30 cellular contexts compared by ENCODE assay signal in genomic region chr1:48668339-48668738, GRCh38.
"Had no signal": no experiment of that assay in that cellular context is flagged by ENCODE, and none has a peak within 500 bp of the region (broad histone marks: within the 10 kb centered on the region; RNA-seq: fewer than 3 reads in every experiment).

No MANE protein-coding gene starts in this region.

- H3K9me3 Mint-ChIP-seq: activated B cell treated with CpG ODN at 0.5 μM for 24 hours; activated CD8-positive, alpha-beta T cell treated with anti-CD3 and anti-CD28 coated beads for 36 hours; activated naive CD4-positive, alpha-beta T cell treated with anti-CD3 and anti-CD28 coated beads, Interleukin-2, amount 50 U/mL, for 24 hours; activated naive CD8-positive, alpha-beta T cell treated with anti-CD3 and anti-CD28 coated beads for 36 hours; activated naive CD8-positive, alpha-beta T cell treated with anti-CD3 and anti-CD28 coated beads, Interleukin-2, amount 50 U/mL, for 24 hours; activated T-cell treated with anti-CD3 and anti-CD28 coated beads, Interleukin-2, amount 50 U/mL, for 4 hours; activated T-helper 17 cell treated with anti-CD3 and anti-CD28 coated beads, Interleukin-2, amount 50 U/mL, for 72 hours; endodermal cell had no signal

- H3K36me3 Mint-ChIP-seq: activated naive CD4-positive, alpha-beta T cell treated with anti-CD3 and anti-CD28 coated beads, Interleukin-2, amount 50 U/mL, for 24 hours; activated naive CD8-positive, alpha-beta T cell treated with anti-CD3 and anti-CD28 coated beads for 36 hours; brain had no signal

- H3K36me3 ChIP-seq: adrenal gland, ascending aorta, breast epithelium, cardiac muscle cell, colonic mucosa had no signal

- ATAC-seq: activated CD4-positive, CD25-positive, alpha-beta regulatory T cell treated with anti-CD3 and anti-CD28 coated beads, Interleukin-2, amount 50 U/mL, for 24 hours; activated CD8-positive, alpha-beta T cell treated with anti-CD3 and anti-CD28 coated beads for 36 hours; activated naive CD8-positive, alpha-beta T cell treated with anti-CD3 and anti-CD28 coated beads, Interleukin-2, amount 50 U/mL, for 24 hours; activated T-cell treated with anti-CD3 and anti-CD28 coated beads, Interleukin-2, amount 50 U/mL, for 4 hours; activated T-helper 17 cell treated with anti-CD3 and anti-CD28 coated beads, Interleukin-2, amount 50 U/mL, for 72 hours; esophagus mucosa had no signal

- H3K4me3 Mint-ChIP-seq: activated B cell treated with CpG ODN at 0.5 μM for 24 hours; activated CD8-positive, alpha-beta T cell treated with anti-CD3 and anti-CD28 coated beads for 36 hours; activated naive CD4-positive, alpha-beta T cell treated with anti-CD3 and anti-CD28 coated beads, Interleukin-2, amount 50 U/mL, for 24 hours; activated naive CD8-positive, alpha-beta T cell treated with anti-CD3 and anti-CD28 coated beads for 36 hours; activated naive CD8-positive, alpha-beta T cell treated with anti-CD3 and anti-CD28 coated beads, Interleukin-2, amount 50 U/mL, for 24 hours; activated T-cell treated with anti-CD3 and anti-CD28 coated beads, Interleukin-2, amount 50 U/mL, for 4 hours; activated T-helper 17 cell treated with anti-CD3 and anti-CD28 coated beads, Interleukin-2, amount 50 U/mL, for 72 hours; brain; endodermal cell had no signal

- H3K27ac ChIP-seq: adrenal gland, ascending aorta, breast epithelium, cardiac muscle cell, colonic mucosa, VCaP had no signal

- DNase-seq: activated B cell treated with CpG ODN at 0.5 μM for 24 hours; activated CD4-positive, alpha-beta T cell treated with anti-CD3 and anti-CD28 coated beads for 48 hours; activated CD4-positive, alpha-beta T cell treated with anti-CD3 and anti-CD28 coated beads, Interleukin-2, amount 50 U/mL, for 1 hour; activated CD4-positive, alpha-beta T cell treated with anti-CD3 and anti-CD28 coated beads, Interleukin-2, amount 50 U/mL, for 48 hours; activated CD8-positive, alpha-beta memory T cell treated with anti-CD3 and anti-CD28 coated beads for 24 hours; activated CD8-positive, alpha-beta T cell treated with anti-CD3 and anti-CD28 coated beads for 36 hours; activated effector memory CD4-positive, alpha-beta T cell treated with Interleukin-2 at 50 U/mL for 16 hours; activated gamma-delta T cell treated with Interleukin-2 at 50 U/mL for 16 hours; activated naive CD4-positive, alpha-beta T cell treated with Interleukin-2 at 50 U/mL for 16 hours; activated naive CD8-positive, alpha-beta T cell treated with anti-CD3 and anti-CD28 coated beads for 36 hours; activated naive CD8-positive, alpha-beta T cell treated with anti-CD3 and anti-CD28 coated beads, Interleukin-2, amount 50 U/mL, for 24 hours; activated T-cell treated with anti-CD3 and anti-CD28 coated beads, Interleukin-2, amount 50 U/mL, for 4 hours; adrenal gland; central memory CD4-positive, alpha-beta T cell; cerebellar nuclear complex; colonic mucosa; effector memory CD4-positive, alpha-beta T cell; endodermal cell; foreskin fibroblast; head of caudate nucleus; T-helper 2 cell had no signal

- H3K4me1 Mint-ChIP-seq: activated B cell treated with CpG ODN at 0.5 μM for 24 hours; activated naive CD4-positive, alpha-beta T cell treated with anti-CD3 and anti-CD28 coated beads, Interleukin-2, amount 50 U/mL, for 24 hours; activated naive CD8-positive, alpha-beta T cell treated with anti-CD3 and anti-CD28 coated beads for 36 hours; activated naive CD8-positive, alpha-beta T cell treated with anti-CD3 and anti-CD28 coated beads, Interleukin-2, amount 50 U/mL, for 24 hours; activated T-helper 17 cell treated with anti-CD3 and anti-CD28 coated beads, Interleukin-2, amount 50 U/mL, for 72 hours had no signal

- H3K4me3 ChIP-seq: adrenal gland, ascending aorta, breast epithelium, cardiac muscle cell, colonic mucosa had no signal

- H3K9me3 ChIP-seq: adrenal gland, ascending aorta, breast epithelium, colonic mucosa had no signal

- H3K4me1 ChIP-seq: adrenal gland, ascending aorta, breast epithelium, colonic mucosa had no signal

- H3K27me3 ChIP-seq: adrenal gland, ascending aorta, breast epithelium, colonic mucosa had no signal

- H3K27ac Mint-ChIP-seq: activated B cell treated with CpG ODN at 0.5 μM for 24 hours; activated CD8-positive, alpha-beta T cell treated with anti-CD3 and anti-CD28 coated beads for 36 hours; activated naive CD4-positive, alpha-beta T cell treated with anti-CD3 and anti-CD28 coated beads, Interleukin-2, amount 50 U/mL, for 24 hours; activated naive CD8-positive, alpha-beta T cell treated with anti-CD3 and anti-CD28 coated beads for 36 hours; activated naive CD8-positive, alpha-beta T cell treated with anti-CD3 and anti-CD28 coated beads, Interleukin-2, amount 50 U/mL, for 24 hours; activated T-helper 17 cell treated with anti-CD3 and anti-CD28 coated beads, Interleukin-2, amount 50 U/mL, for 72 hours; brain; endodermal cell had no signal
